ENCODE assay signal across 9 cellular contexts in the genomic region with DNA sequence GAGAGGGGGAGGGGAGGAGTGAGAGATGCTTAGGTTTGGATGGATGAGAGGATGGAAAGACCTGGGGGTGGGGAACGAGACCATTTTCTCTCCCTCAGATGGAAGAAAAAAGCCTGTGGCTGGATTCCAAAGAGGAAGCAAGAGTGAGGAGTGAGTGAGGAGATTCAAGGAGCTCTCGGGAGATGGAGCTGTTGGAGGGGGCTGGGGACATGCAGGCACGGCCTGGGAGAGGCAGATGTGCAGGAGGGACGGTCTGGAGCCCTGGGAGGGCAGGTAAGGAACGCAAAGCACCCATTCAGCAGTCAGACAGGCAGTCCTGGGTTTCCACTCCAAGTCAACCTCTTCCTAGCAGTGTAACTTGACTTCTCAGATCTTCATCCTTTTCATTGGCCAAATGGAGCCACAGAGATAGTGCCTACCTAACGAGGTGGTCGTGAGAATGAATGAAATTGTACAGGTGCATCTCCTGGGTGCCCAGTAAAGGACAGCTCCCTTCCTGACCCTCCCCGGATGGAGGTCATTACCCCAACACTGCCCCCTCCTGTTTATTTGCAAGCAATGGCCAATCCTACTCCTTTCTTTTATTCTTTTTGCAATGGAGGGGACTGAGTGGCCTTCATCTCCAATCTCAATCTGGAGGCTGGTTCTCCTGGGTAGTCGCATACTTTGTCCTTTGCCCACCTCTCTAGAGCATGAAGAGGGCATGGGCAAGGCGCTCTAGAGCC. TPM values are rescaled to one million over a fixed set of nuclear protein-coding genes. Genes with fewer than 3 reads are reported as not detected.
DNase-seq lines count a peak whose midpoint lies in the region; ATAC-seq and TF ChIP-seq lines count a peak whose summit lies in the region.
"Had no signal": no experiment of that assay in that cellular context is flagged by ENCODE, and none has a peak within 500 bp of the region (broad histone marks: within the 10 kb centered on the region; RNA-seq: fewer than 3 reads in every experiment).

No MANE protein-coding gene starts in this region.

- peaks cover 5% of the 10 kb centered on the region for H3K27me3 Mint-ChIP-seq in activated naive CD8-positive, alpha-beta T cell treated with anti-CD3 and anti-CD28 coated beads, Interleukin-2, amount 50 U/mL, for 24 hours
- no peaks in the 10 kb centered on the region for H3K27me3 Mint-ChIP-seq in activated naive CD8-positive, alpha-beta T cell treated with anti-CD3 and anti-CD28 coated beads for 36 hours
- H3K27me3 Mint-ChIP-seq in type B pancreatic cell, result peaks cover 12% of the 10 kb centered on the region

- H3K4me3 ChIP-seq in OCI-LY1 (ENCODE audit: low read depth, low read length, poor library complexity, severe bottlenecking), result no peak overlapping the region
- no peak overlapping the region for H3K4me3 ChIP-seq in fibroblast of mammary gland (ENCODE audit: control insufficient read depth, low read depth, low read length)

- H3K9me3 ChIP-seq in OCI-LY1 (ENCODE audit: low read length), result no peaks in the 10 kb centered on the region

- no peaks in the 10 kb centered on the region for H3K4me1 Mint-ChIP-seq in activated naive CD8-positive, alpha-beta T cell treated with anti-CD3 and anti-CD28 coated beads, Interleukin-2, amount 50 U/mL, for 24 hours
- H3K4me1 Mint-ChIP-seq in activated naive CD8-positive, alpha-beta T cell treated with anti-CD3 and anti-CD28 coated beads for 36 hours, result no peaks in the 10 kb centered on the region
- H3K4me1 Mint-ChIP-seq in type B pancreatic cell (ENCODE audit: unreplicated experiment), result peaks cover 6% of the 10 kb centered on the region

- no peak overlapping the region for H3K27ac Mint-ChIP-seq in activated naive CD8-positive, alpha-beta T cell treated with anti-CD3 and anti-CD28 coated beads, Interleukin-2, amount 50 U/mL, for 24 hours
- no peak overlapping the region for H3K27ac Mint-ChIP-seq in activated naive CD8-positive, alpha-beta T cell treated with anti-CD3 and anti-CD28 coated beads for 36 hours
- H3K27ac Mint-ChIP-seq in type B pancreatic cell, result no peak overlapping the region

- no peak overlapping the region for H3K4me3 Mint-ChIP-seq in activated naive CD8-positive, alpha-beta T cell treated with anti-CD3 and anti-CD28 coated beads, Interleukin-2, amount 50 U/mL, for 24 hours
- no peak overlapping the region for H3K4me3 Mint-ChIP-seq in activated naive CD8-positive, alpha-beta T cell treated with anti-CD3 and anti-CD28 coated beads for 36 hours
- no peak overlapping the region for H3K4me3 Mint-ChIP-seq in type B pancreatic cell

- no peak for DNase-seq in activated naive CD8-positive, alpha-beta T cell treated with anti-CD3 and anti-CD28 coated beads, Interleukin-2, amount 50 U/mL, for 24 hours
- DNase-seq in activated naive CD8-positive, alpha-beta T cell treated with anti-CD3 and anti-CD28 coated beads for 36 hours, result no peak
- DNase-seq in fibroblast of mammary gland (ENCODE audit: low read depth) (peak; percentile 24), type B pancreatic cell (ENCODE audit: extremely low spot score, unreplicated experiment) (no peak), HK-2 (ENCODE audit: unreplicated experiment) (no peak)
- no peak for DNase-seq in stimulated activated CD4-positive, alpha-beta T cell treated with anti-CD3 and anti-CD28 coated beads, Interleukin-2, amount 100 ng/mL, for 24 hours
- DNase-seq: EL had no signal

- H3K9me2 ChIP-seq in OCI-LY1 (ENCODE audit: low read depth, low read length), result no peaks in the 10 kb centered on the region

- H3K36me3 ChIP-seq in OCI-LY1 (ENCODE audit: insufficient read depth, low read length), result no peaks in the 10 kb centered on the region

- H3K4me1 ChIP-seq in OCI-LY1 (ENCODE audit: insufficient read depth, low read length, severe bottlenecking), result no peaks in the 10 kb centered on the region

- TF ChIP-seq CTCF in OCI-LY1 (IDR thresholded peaks at IDR 0.05; ENCODE audit: low read length) (peak; percentile 45; the same call in 1 of the 2 replicates), fibroblast of mammary gland (conservative IDR thresholded peaks at IDR 0.05; ENCODE audit: control insufficient read depth, insufficient read depth, low read depth, low read length) (peak; percentile 45), type B pancreatic cell (conservative IDR thresholded peaks at IDR 0.05) (peak; percentile 57)

- H3K79me2 ChIP-seq in OCI-LY1 (ENCODE audit: insufficient read depth, low read length), result no peaks in the 10 kb centered on the region

- no peak overlapping the region for H3K4me2 ChIP-seq in OCI-LY1 (ENCODE audit: low read length)

- no peak overlapping the region for H3K9ac ChIP-seq in OCI-LY1 (ENCODE audit: low read length)

- no peaks in the 10 kb centered on the region for H3F3A ChIP-seq in OCI-LY1 (ENCODE audit: insufficient read depth, low read length)

- peak; percentile 25 for ATAC-seq in activated naive CD8-positive, alpha-beta T cell treated with anti-CD3 and anti-CD28 coated beads, Interleukin-2, amount 50 U/mL, for 24 hours
- no peak for ATAC-seq in GM19351 (IDR thresholded peaks at IDR 0.05; ENCODE audit: unreplicated experiment)

- H3K27me3 ChIP-seq in OCI-LY1 (ENCODE audit: insufficient read depth, low read length), result peaks cover 10% of the 10 kb centered on the region; the same call in 1 of the 2 replicates

- no peaks in the 10 kb centered on the region for H4K20me1 ChIP-seq in OCI-LY1 (ENCODE audit: insufficient read depth, low read length)

- no peak overlapping the region for H2AFZ ChIP-seq in OCI-LY1 (ENCODE audit: low read length)

- H3K36me3 Mint-ChIP-seq in activated naive CD8-positive, alpha-beta T cell treated with anti-CD3 and anti-CD28 coated beads, Interleukin-2, amount 50 U/mL, for 24 hours (ENCODE audit: low read depth), result no peaks in the 10 kb centered on the region
- H3K36me3 Mint-ChIP-seq in activated naive CD8-positive, alpha-beta T cell treated with anti-CD3 and anti-CD28 coated beads for 36 hours, result no peaks in the 10 kb centered on the region
- H3K36me3 Mint-ChIP-seq in type B pancreatic cell, result no peaks in the 10 kb centered on the region

- H3K27ac ChIP-seq in OCI-LY1 (ENCODE audit: low read depth, low read length, poor library complexity, severe bottlenecking), result no peak overlapping the region

- H3K9me3 Mint-ChIP-seq in activated naive CD8-positive, alpha-beta T cell treated with anti-CD3 and anti-CD28 coated beads, Interleukin-2, amount 50 U/mL, for 24 hours, result no peaks in the 10 kb centered on the region
- H3K9me3 Mint-ChIP-seq in activated naive CD8-positive, alpha-beta T cell treated with anti-CD3 and anti-CD28 coated beads for 36 hours, result no peaks in the 10 kb centered on the region
- H3K9me3 Mint-ChIP-seq in type B pancreatic cell, result no peaks in the 10 kb centered on the region

RNA-seq across cellular contexts. Expression of a gene that starts 52.2 kb away (rescaled TPM):
- not detected for total RNA-seq in activated naive CD8-positive, alpha-beta T cell treated with anti-CD3 and anti-CD28 coated beads for 36 hours
- 22.8 and 41.7 TPM in 2 replicates for total RNA-seq in type B pancreatic cell (ENCODE audit: low replicate concordance)

Comparison
In these comparisons a context has a peak if more than half of its experiments do, and no peak if none do; other contexts are left out.
1. RNA of a gene that starts 52.2 kb away (total RNA-seq): 22.8 to 41.7 TPM in type B pancreatic cell; not detected in activated naive CD8-positive, alpha-beta T cell treated with anti-CD3 and anti-CD28 coated beads for 36 hours; every median in the first group is over 10 times any median in the second.
2. Peak in every context shown above with its lines, with median percentiles within 50 percentile points of each other: CTCF ChIP-seq.